Comparison of ENCODE assay signal across 15 cellular contexts in the genomic region with DNA sequence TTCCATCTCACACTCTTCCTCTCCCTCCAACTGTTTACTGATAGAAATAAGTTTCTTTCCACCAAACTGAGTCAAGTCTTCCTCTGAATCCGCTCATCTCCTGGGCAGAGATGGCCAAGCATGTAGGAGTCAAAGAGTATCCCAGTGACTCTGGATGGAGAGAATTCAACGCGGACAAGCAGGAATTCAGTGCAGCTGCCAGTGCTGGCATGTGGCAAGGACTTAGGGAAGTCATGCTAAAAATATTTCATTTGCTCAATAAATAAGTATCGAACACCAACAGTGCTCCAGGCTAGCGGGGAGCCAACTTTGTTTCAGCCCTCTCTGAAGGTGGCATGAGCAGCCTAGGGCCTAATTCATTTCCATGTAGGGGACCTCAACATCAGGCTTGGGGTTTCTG.
DNase-seq lines count a peak whose midpoint lies in the region; ATAC-seq and TF ChIP-seq lines count a peak whose summit lies in the region.
"Had no signal": no experiment of that assay in that cellular context is flagged by ENCODE, and none has a peak within 500 bp of the region (broad histone marks: within the 10 kb centered on the region; RNA-seq: fewer than 3 reads in every experiment).

No MANE protein-coding gene starts in this region.

- 0% methylated on average over 4 of the region's 5 CpGs for WGBS in mammary epithelial cell (ENCODE audit: low coverage, missing lambda C conversion rate)
- WGBS in heart left ventricle, 4 donors, result 30 to 48% (median 39%) methylated on average over 5 of the region's 5 CpGs
- 30% methylated on average over 5 of the region's 5 CpGs for WGBS in smooth muscle cell (ENCODE audit: low lambda C conversion rate)

- H2AFZ ChIP-seq in mammary epithelial cell (ENCODE audit: low read depth, low read length), result no peak overlapping the region
- H2AFZ ChIP-seq in smooth muscle cell (ENCODE audit: low read depth), result no peak overlapping the region

- H4K20me1 ChIP-seq in mammary epithelial cell (ENCODE audit: insufficient read depth, low read length) (no peaks in the 10 kb centered on the region), smooth muscle cell (ENCODE audit: low read depth) (no peaks in the 10 kb centered on the region)

- no peaks in the 10 kb centered on the region for H3K79me2 ChIP-seq in mammary epithelial cell (ENCODE audit: insufficient read depth, low read length)
- H3K79me2 ChIP-seq in smooth muscle cell (ENCODE audit: low read depth), result no peaks in the 10 kb centered on the region

- H3K36me3 ChIP-seq in mammary epithelial cell (ENCODE audit: insufficient read depth, low read length) (no peaks in the 10 kb centered on the region), heart left ventricle (no peaks in the 10 kb centered on the region), smooth muscle cell (ENCODE audit: low read depth) (no peaks in the 10 kb centered on the region)
- H3K36me3 ChIP-seq: prostate gland had no signal

- H3K4me1 Mint-ChIP-seq in activated CD4-positive, alpha-beta T cell treated with anti-CD3 and anti-CD28 coated beads, Interleukin-2, amount 10 ng/mL, durations not matched to agents 7 days and 5 days, result no peaks in the 10 kb centered on the region

- H3K36me3 Mint-ChIP-seq in activated CD4-positive, alpha-beta T cell treated with anti-CD3 and anti-CD28 coated beads, Interleukin-2, amount 10 ng/mL, durations not matched to agents 7 days and 5 days (ENCODE audit: low read depth), result no peaks in the 10 kb centered on the region

- H3K4me1 ChIP-seq in mammary epithelial cell (ENCODE audit: insufficient read depth, low read length) (peaks cover 7% of the 10 kb centered on the region), heart left ventricle (peaks cover 0 to 23% (median 6%) of the 10 kb centered on the region in 12 donors), smooth muscle cell (ENCODE audit: low read depth) (no peaks in the 10 kb centered on the region)
- H3K4me1 ChIP-seq: prostate gland had no signal

- DNase-seq in HCEC 1CT (peak; percentile 22), mammary epithelial cell (peak; percentile 18), heart left ventricle (peak in 4 of 5 donors; percentile 23 to 62 (median 50)), smooth muscle cell (lab: John Stamatoyannopoulos, UW; ENCODE audit: unreplicated experiment) (no peak), kidney glomerular epithelial cell (lab: John Stamatoyannopoulos, UW) (no peak), cerebellar cortex (ENCODE audit: low spot score) (no peak)
- DNase-seq in activated CD4-positive, alpha-beta T cell treated with anti-CD3 and anti-CD28 coated beads, Interleukin-2, amount 10 ng/mL, durations not matched to agents 7 days and 5 days, result no peak
- DNase-seq: activated CD4-positive, alpha-beta T cell treated with anti-CD3 and anti-CD28 coated beads, Interleukin-2, amount 50 U/mL, for 48 hours; amygdala; CD4-positive, alpha-beta T cell; DND-41; glutamatergic neuron had no signal

- ATAC-seq in heart left ventricle, result peak; percentile 55 to 88 (median 74)
- ATAC-seq in GM21381 (IDR thresholded peaks at IDR 0.05; ENCODE audit: unreplicated experiment), result no peak
- ATAC-seq: GM12878 had no signal

- H3K27ac ChIP-seq in mammary epithelial cell (ENCODE audit: insufficient read depth, low read depth, low read length), result no peak overlapping the region
- H3K27ac ChIP-seq in heart left ventricle, result peak overlapping the region in 4 of 12 donors; percentile 39 to 50 (median 44)
- H3K27ac ChIP-seq in smooth muscle cell (ENCODE audit: low read depth), result peak overlapping the region; percentile 94
- H3K27ac ChIP-seq: prostate gland had no signal

- CTCF ChIA-PET in mammary epithelial cell (lab: Charles Lee; ENCODE audit: low non-redundant PET), result no interaction called here
- CTCF ChIA-PET in activated CD4-positive, alpha-beta T cell treated with anti-CD3 and anti-CD28 coated beads, Interleukin-2, amount 10 ng/mL, durations not matched to agents 7 days and 5 days (lab: Charles Lee), result no interaction called here

- no peak overlapping the region for H3K4me3 Mint-ChIP-seq in activated CD4-positive, alpha-beta T cell treated with anti-CD3 and anti-CD28 coated beads, Interleukin-2, amount 10 ng/mL, durations not matched to agents 7 days and 5 days
- H3K4me3 Mint-ChIP-seq: CD4-positive, alpha-beta T cell had no signal

- TF ChIP-seq POLR2A in heart left ventricle (IDR thresholded peaks at IDR 0.05), result no peak

- in situ Hi-C loops in mammary epithelial cell (cut with MboI; ENCODE audit: low sequenced_read_pairs in 2 of 2), result no loop called here

- peak overlapping the region; percentile 17 for H3K4me2 ChIP-seq in mammary epithelial cell (ENCODE audit: insufficient read depth, low read depth, low read length)
- peak overlapping the region; percentile 77 for H3K4me2 ChIP-seq in smooth muscle cell

- no TSS peak for BruUV-seq in mammary epithelial cell (replicated peaks; lab: Mats Ljungman, UMichigan)

- no peaks in the 10 kb centered on the region for H3K27me3 ChIP-seq in mammary epithelial cell (ENCODE audit: insufficient read depth, low read length)
- no peaks in the 10 kb centered on the region for H3K27me3 ChIP-seq in heart left ventricle
- H3K27me3 ChIP-seq in smooth muscle cell (ENCODE audit: low read depth), result no peaks in the 10 kb centered on the region

- H3K9me3 Mint-ChIP-seq in activated CD4-positive, alpha-beta T cell treated with anti-CD3 and anti-CD28 coated beads, Interleukin-2, amount 10 ng/mL, durations not matched to agents 7 days and 5 days, result no peaks in the 10 kb centered on the region
- H3K9me3 Mint-ChIP-seq: CD4-positive, alpha-beta T cell had no signal

- H3K27ac Mint-ChIP-seq in activated CD4-positive, alpha-beta T cell treated with anti-CD3 and anti-CD28 coated beads, Interleukin-2, amount 10 ng/mL, durations not matched to agents 7 days and 5 days, result no peak overlapping the region
- H3K27ac Mint-ChIP-seq: CD4-positive, alpha-beta T cell had no signal

- peaks cover 5% of the 10 kb centered on the region for H3K27me3 Mint-ChIP-seq in activated CD4-positive, alpha-beta T cell treated with anti-CD3 and anti-CD28 coated beads, Interleukin-2, amount 10 ng/mL, durations not matched to agents 7 days and 5 days

- TF ChIP-seq CTCF in mammary epithelial cell (conservative IDR thresholded peaks at IDR 0.05 in 1 of 2, IDR thresholded peaks at IDR 0.05 in 1 of 2; ENCODE audit: extremely low read depth in 1 of 2, insufficient read depth in 1 of 2, low read depth in 1 of 2, low read length in 2 of 2), result no peak
- no peak for TF ChIP-seq CTCF in heart left ventricle (IDR thresholded peaks at IDR 0.05)
- TF ChIP-seq CTCF in smooth muscle cell (IDR thresholded peaks at IDR 0.05; ENCODE audit: borderline replicate concordance, insufficient read depth, poor library complexity, severe bottlenecking), result no peak

- no peak overlapping the region for H3K9ac ChIP-seq in mammary epithelial cell (ENCODE audit: insufficient read depth, low read length)
- H3K9ac ChIP-seq in smooth muscle cell (ENCODE audit: low read depth), result peak overlapping the region; percentile 67

- POLR2A ChIA-PET in activated CD4-positive, alpha-beta T cell treated with anti-CD3 and anti-CD28 coated beads, Interleukin-2, amount 10 ng/mL, durations not matched to agents 7 days and 5 days (lab: Charles Lee), result no interaction called here

- dilution Hi-C loops in mammary epithelial cell (cut with HindIII; ENCODE audit: low sequenced_read_pairs), result no loop called here

- intact Hi-C loops in mammary epithelial cell (cut with micrococcal nuclease) (no loop called here), heart left ventricle (cut with DNase I) (no loop called here)

- peaks cover 11% of the 10 kb centered on the region for H3F3A ChIP-seq in smooth muscle cell (ENCODE audit: low read depth)

- H3K4me3 ChIP-seq in mammary epithelial cell (replicated peaks in 1 of 3; ENCODE audit: insufficient read depth in 1 of 3, low read depth in 2 of 3, low read length in 3 of 3) (no peak overlapping the region), heart left ventricle (no peak overlapping the region), smooth muscle cell (no peak overlapping the region)
- H3K4me3 ChIP-seq: GM12878, prostate gland had no signal

- H3K9me3 ChIP-seq in mammary epithelial cell (replicated peaks; ENCODE audit: insufficient read depth, low read length) (no peaks in the 10 kb centered on the region), heart left ventricle (no peaks in the 10 kb centered on the region), smooth muscle cell (replicated peaks; ENCODE audit: low read depth) (no peaks in the 10 kb centered on the region)
- H3K9me3 ChIP-seq: prostate gland had no signal

Comparison
In these comparisons a context has a peak if more than half of its experiments do, and no peak if none do; other contexts are left out.
1. DNase-seq: peak in HCEC 1CT (single experiment), mammary epithelial cell (single experiment) and heart left ventricle (4 of 5); none in smooth muscle cell (single experiment), kidney glomerular epithelial cell (single experiment), activated CD4-positive, alpha-beta T cell treated with anti-CD3 and anti-CD28 coated beads, Interleukin-2, amount 10 ng/mL, durations not matched to agents 7 days and 5 days (single experiment) and cerebellar cortex (single experiment).